ENCODE assay signal across 1 cellular context in the genomic region with DNA sequence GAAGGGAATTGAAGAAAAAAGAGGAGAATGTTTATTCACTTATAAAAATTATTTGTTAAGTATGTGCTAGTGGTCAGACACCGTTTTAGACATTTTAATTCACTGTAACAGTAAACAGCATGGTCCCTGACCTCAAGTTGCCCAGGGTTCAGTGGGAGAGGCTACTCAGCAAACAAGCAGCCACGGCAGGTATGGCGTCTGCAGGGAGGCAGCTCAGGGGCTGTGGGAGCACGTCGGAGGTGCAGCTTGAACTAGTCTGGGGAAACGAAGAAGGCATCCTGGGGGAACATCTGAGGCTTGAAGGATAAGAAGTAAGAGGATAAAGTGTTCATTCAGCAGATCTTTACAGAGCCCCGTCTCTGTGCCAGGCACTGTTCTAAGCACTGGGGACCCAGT.
TF ChIP-seq lines count a peak whose summit lies in the region.

No MANE protein-coding gene starts in this region.

TF ChIP-seq in HepG2, 621 proteins besides CTCF, POLR2A, EP300 and RAD21 (continued from another document):
- TF ChIP-seq, protein P1, sequence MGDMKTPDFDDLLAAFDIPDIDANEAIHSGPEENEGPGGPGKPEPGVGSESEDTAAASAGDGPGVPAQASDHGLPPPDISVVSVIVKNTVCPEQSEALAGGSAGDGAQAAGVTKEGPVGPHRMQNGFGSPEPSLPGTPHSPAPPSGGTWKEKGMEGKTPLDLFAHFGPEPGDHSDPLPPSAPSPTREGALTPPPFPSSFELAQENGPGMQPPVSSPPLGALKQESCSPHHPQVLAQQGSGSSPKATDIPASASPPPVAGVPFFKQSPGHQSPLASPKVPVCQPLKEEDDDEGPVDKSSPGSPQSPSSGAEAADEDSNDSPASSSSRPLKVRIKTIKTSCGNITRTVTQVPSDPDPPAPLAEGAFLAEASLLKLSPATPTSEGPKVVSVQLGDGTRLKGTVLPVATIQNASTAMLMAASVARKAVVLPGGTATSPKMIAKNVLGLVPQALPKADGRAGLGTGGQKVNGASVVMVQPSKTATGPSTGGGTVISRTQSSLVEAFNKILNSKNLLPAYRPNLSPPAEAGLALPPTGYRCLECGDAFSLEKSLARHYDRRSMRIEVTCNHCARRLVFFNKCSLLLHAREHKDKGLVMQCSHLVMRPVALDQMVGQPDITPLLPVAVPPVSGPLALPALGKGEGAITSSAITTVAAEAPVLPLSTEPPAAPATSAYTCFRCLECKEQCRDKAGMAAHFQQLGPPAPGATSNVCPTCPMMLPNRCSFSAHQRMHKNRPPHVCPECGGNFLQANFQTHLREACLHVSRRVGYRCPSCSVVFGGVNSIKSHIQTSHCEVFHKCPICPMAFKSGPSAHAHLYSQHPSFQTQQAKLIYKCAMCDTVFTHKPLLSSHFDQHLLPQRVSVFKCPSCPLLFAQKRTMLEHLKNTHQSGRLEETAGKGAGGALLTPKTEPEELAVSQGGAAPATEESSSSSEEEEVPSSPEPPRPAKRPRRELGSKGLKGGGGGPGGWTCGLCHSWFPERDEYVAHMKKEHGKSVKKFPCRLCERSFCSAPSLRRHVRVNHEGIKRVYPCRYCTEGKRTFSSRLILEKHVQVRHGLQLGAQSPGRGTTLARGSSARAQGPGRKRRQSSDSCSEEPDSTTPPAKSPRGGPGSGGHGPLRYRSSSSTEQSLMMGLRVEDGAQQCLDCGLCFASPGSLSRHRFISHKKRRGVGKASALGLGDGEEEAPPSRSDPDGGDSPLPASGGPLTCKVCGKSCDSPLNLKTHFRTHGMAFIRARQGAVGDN (CRISPR knock-in tag; IDR thresholded peaks at IDR 0.05): 0 out of 2 replicates have a peak, but pooled peaks have one; percentile 13
- TF ChIP-seq PPARG (CRISPR knock-in tag; conservative IDR thresholded peaks at IDR 0.05) (no peak), TBX3 (IDR thresholded peaks at IDR 0.05; ENCODE audit: borderline replicate concordance) (no peak), SSRP1 (CRISPR knock-in tag; IDR thresholded peaks at IDR 0.05) (no peak), NFRKB (IDR thresholded peaks at IDR 0.05) (no peak), ZNF263 (CRISPR knock-in tag; IDR thresholded peaks at IDR 0.05) (peak; percentile 71), NFATC3 (CRISPR knock-in tag; IDR thresholded peaks at IDR 0.05) (no peak), ZNF776 (CRISPR knock-in tag; IDR thresholded peaks at IDR 0.05) (no peak), HNF4A (CRISPR knock-in tag; IDR thresholded peaks at IDR 0.05) (0 out of 2 replicates have a peak, but pooled peaks have one; percentile 9), RELA (CRISPR knock-in tag; IDR thresholded peaks at IDR 0.05) (no peak)
- TF ChIP-seq, protein P2, sequence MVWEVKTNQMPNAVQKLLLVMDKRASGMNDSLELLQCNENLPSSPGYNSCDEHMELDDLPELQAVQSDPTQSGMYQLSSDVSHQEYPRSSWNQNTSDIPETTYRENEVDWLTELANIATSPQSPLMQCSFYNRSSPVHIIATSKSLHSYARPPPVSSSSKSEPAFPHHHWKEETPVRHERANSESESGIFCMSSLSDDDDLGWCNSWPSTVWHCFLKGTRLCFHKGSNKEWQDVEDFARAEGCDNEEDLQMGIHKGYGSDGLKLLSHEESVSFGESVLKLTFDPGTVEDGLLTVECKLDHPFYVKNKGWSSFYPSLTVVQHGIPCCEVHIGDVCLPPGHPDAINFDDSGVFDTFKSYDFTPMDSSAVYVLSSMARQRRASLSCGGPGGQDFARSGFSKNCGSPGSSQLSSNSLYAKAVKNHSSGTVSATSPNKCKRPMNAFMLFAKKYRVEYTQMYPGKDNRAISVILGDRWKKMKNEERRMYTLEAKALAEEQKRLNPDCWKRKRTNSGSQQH (CRISPR knock-in tag; IDR thresholded peaks at IDR 0.05; ENCODE audit: low read depth): no peak
